Comparison of ENCODE assay signal across 2 cellular contexts in the genomic region with DNA sequence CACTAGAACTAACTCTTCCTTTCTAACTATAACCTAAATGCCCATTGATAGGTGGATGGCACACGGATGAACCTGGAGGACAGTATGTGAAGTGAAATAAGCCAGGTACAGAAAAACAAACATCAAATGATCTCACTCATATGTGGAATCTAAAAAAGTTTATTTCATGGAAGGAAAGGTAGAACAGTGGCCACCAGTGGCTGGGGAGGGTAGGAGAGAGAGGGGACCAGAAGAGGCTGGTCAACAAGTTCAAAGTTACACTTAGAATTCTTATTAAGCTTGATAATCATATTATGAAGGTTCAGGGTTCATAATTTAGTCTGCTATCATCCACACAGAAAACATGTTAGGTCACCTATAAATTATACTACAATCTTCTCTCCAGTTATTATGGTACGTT.
TF ChIP-seq lines count a peak whose summit lies in the region.

No MANE protein-coding gene starts in this region.

TF ChIP-seq in HepG2, 621 proteins besides CTCF, POLR2A, EP300 and RAD21:
- TF ChIP-seq MLLT10 (CRISPR knock-in tag; IDR thresholded peaks at IDR 0.05) (no peak), HNRNPUL1 (IDR thresholded peaks at IDR 0.05; ENCODE audit: low read depth, low read length) (no peak), GZF1 (CRISPR knock-in tag; IDR thresholded peaks at IDR 0.05) (no peak), THAP11 (CRISPR knock-in tag; IDR thresholded peaks at IDR 0.05) (no peak), TSC22D2 (CRISPR knock-in tag; IDR thresholded peaks at IDR 0.05; ENCODE audit: borderline replicate concordance) (no peak), FOXA3 (CRISPR knock-in tag; IDR thresholded peaks at IDR 0.05) (no peak), ZFP62 (CRISPR knock-in tag; IDR thresholded peaks at IDR 0.05) (no peak), SYNCRIP (IDR thresholded peaks at IDR 0.05; ENCODE audit: insufficient read depth, low read depth, low read length) (no peak)
- TF ChIP-seq, protein P1, sequence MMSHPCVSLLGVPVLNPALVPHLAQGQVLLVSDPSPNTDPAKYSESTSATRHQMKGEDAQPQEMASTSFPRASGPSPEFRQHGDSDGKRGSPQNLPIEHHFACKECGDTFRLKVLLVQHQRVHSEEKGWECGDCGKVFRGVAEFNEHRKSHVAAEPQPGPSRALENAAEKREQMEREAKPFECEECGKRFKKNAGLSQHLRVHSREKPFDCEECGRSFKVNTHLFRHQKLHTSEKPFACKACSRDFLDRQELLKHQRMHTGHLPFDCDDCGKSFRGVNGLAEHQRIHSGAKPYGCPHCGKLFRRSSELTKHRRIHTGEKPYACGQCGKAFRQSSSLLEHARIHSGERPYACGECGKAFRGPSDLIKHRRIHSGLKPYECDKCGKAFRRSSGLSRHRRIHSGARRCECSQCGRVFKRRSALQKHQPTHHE (CRISPR knock-in tag; IDR thresholded peaks at IDR 0.05; ENCODE audit: borderline replicate concordance) = no peak
TF ChIP-seq in HepG2: peak in this region for 0.

TF ChIP-seq in WTC11, 78 proteins besides CTCF, POLR2A, EP300 and RAD21 (continued from another document):
- TF ChIP-seq FOXJ3 (CRISPR knock-in tag; IDR thresholded peaks at IDR 0.05; ENCODE audit: borderline replicate concordance) = no peak
- no peak for TF ChIP-seq TEAD1 (CRISPR knock-in tag; IDR thresholded peaks at IDR 0.05)
- TF ChIP-seq, protein P2, sequence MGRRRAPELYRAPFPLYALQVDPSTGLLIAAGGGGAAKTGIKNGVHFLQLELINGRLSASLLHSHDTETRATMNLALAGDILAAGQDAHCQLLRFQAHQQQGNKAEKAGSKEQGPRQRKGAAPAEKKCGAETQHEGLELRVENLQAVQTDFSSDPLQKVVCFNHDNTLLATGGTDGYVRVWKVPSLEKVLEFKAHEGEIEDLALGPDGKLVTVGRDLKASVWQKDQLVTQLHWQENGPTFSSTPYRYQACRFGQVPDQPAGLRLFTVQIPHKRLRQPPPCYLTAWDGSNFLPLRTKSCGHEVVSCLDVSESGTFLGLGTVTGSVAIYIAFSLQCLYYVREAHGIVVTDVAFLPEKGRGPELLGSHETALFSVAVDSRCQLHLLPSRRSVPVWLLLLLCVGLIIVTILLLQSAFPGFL (CRISPR knock-in tag; IDR thresholded peaks at IDR 0.05; ENCODE audit: borderline replicate concordance) = no peak
- no peak for TF ChIP-seq NR2C2 (CRISPR knock-in tag; IDR thresholded peaks at IDR 0.05)
- no peak for TF ChIP-seq RORB (CRISPR knock-in tag; IDR thresholded peaks at IDR 0.05)
- TF ChIP-seq, protein P3, sequence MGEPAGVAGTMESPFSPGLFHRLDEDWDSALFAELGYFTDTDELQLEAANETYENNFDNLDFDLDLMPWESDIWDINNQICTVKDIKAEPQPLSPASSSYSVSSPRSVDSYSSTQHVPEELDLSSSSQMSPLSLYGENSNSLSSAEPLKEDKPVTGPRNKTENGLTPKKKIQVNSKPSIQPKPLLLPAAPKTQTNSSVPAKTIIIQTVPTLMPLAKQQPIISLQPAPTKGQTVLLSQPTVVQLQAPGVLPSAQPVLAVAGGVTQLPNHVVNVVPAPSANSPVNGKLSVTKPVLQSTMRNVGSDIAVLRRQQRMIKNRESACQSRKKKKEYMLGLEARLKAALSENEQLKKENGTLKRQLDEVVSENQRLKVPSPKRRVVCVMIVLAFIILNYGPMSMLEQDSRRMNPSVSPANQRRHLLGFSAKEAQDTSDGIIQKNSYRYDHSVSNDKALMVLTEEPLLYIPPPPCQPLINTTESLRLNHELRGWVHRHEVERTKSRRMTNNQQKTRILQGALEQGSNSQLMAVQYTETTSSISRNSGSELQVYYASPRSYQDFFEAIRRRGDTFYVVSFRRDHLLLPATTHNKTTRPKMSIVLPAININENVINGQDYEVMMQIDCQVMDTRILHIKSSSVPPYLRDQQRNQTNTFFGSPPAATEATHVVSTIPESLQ (CRISPR knock-in tag; IDR thresholded peaks at IDR 0.05) = no peak
- TF ChIP-seq, protein P4, sequence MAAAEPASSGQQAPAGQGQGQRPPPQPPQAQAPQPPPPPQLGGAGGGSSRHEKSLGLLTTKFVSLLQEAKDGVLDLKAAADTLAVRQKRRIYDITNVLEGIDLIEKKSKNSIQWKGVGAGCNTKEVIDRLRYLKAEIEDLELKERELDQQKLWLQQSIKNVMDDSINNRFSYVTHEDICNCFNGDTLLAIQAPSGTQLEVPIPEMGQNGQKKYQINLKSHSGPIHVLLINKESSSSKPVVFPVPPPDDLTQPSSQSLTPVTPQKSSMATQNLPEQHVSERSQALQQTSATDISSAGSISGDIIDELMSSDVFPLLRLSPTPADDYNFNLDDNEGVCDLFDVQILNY (CRISPR knock-in tag; IDR thresholded peaks at IDR 0.05) = no peak
- no peak for TF ChIP-seq RELA (CRISPR knock-in tag; IDR thresholded peaks at IDR 0.05; ENCODE audit: borderline replicate concordance)
- no peak for TF ChIP-seq ZNF317 (CRISPR knock-in tag; IDR thresholded peaks at IDR 0.05; ENCODE audit: borderline replicate concordance, low read depth)
- no peak for TF ChIP-seq FOXP1 (CRISPR knock-in tag; IDR thresholded peaks at IDR 0.05; ENCODE audit: borderline replicate concordance)
- no peak for TF ChIP-seq NR1H2 (CRISPR knock-in tag; IDR thresholded peaks at IDR 0.05)
- no peak for TF ChIP-seq NFYB (CRISPR knock-in tag; conservative IDR thresholded peaks at IDR 0.05; ENCODE audit: low read depth)
- TF ChIP-seq, protein P5, sequence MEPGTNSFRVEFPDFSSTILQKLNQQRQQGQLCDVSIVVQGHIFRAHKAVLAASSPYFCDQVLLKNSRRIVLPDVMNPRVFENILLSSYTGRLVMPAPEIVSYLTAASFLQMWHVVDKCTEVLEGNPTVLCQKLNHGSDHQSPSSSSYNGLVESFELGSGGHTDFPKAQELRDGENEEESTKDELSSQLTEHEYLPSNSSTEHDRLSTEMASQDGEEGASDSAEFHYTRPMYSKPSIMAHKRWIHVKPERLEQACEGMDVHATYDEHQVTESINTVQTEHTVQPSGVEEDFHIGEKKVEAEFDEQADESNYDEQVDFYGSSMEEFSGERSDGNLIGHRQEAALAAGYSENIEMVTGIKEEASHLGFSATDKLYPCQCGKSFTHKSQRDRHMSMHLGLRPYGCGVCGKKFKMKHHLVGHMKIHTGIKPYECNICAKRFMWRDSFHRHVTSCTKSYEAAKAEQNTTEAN (CRISPR knock-in tag; IDR thresholded peaks at IDR 0.05) = no peak
- no peak for TF ChIP-seq ZNF423 (CRISPR knock-in tag; IDR thresholded peaks at IDR 0.05)
- no peak for TF ChIP-seq HMGA2 (CRISPR knock-in tag; IDR thresholded peaks at IDR 0.05)
- TF ChIP-seq ZNF396 (CRISPR knock-in tag; IDR thresholded peaks at IDR 0.05; ENCODE audit: borderline replicate concordance) = no peak
- TF ChIP-seq, protein P6, sequence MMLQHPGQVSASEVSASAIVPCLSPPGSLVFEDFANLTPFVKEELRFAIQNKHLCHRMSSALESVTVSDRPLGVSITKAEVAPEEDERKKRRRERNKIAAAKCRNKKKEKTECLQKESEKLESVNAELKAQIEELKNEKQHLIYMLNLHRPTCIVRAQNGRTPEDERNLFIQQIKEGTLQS (CRISPR knock-in tag; conservative IDR thresholded peaks at IDR 0.05) = no peak
- TF ChIP-seq EMX1 (CRISPR knock-in tag; IDR thresholded peaks at IDR 0.05) = no peak
